In genomic region chr7:151900591-151901312, GRCh38 we compare ENCODE assay signal across 27 cellular contexts. TPM values are rescaled to one million over a fixed set of nuclear protein-coding genes. Genes with fewer than 3 reads are reported as not detected.
A peak's percentile ranks its signal among the peaks of the same experiment; 100 is the strongest.
DNase-seq lines count a peak whose midpoint lies in the region; FAIRE-seq and TF ChIP-seq lines count a peak whose summit lies in the region.
"Had no signal": no experiment of that assay in that cellular context is flagged by ENCODE, and none has a peak within 500 bp of the region (broad histone marks: within the 10 kb centered on the region; RNA-seq: fewer than 3 reads in every experiment).

No MANE protein-coding gene starts in this region.

- H3F3A ChIP-seq in neural progenitor cell (ENCODE audit: low read depth), result no peaks in the 10 kb centered on the region

- no peak for TF ChIP-seq POLR2A in H1 (IDR thresholded peaks at IDR 0.05; ENCODE audit: control extremely low read depth in 1 of 2, low read depth in 2 of 2, low read length in 2 of 2)
- no peak for TF ChIP-seq POLR2A in Peyer's patch (IDR thresholded peaks at IDR 0.05)

- CTCF ChIA-PET in H1 (lab: Charles Lee; ENCODE audit: partially characterized antibody) (interaction anchor here (0.6 to 1.7 kb wide), 6 partner anchors 14 to 202 kb away, joined by 3 to 5 read pairs (median 3); no protein-coding TSS in a partner anchor), Calu3 (lab: Charles Lee) (no interaction called here)

- H3K4me2 ChIP-seq in H1 (ENCODE audit: insufficient read depth in 1 of 2, low read depth in 2 of 2, low read length in 2 of 2), result no peak overlapping the region
- no peak overlapping the region for H3K4me2 ChIP-seq in neural progenitor cell

- H3K56ac ChIP-seq in H1 (replicated peaks; ENCODE audit: insufficient read length, low read depth, low read length), result no peak overlapping the region

- no peak overlapping the region for H2BK15ac ChIP-seq in H1 (ENCODE audit: low read length)

- H4K91ac ChIP-seq in H1 (replicated peaks; ENCODE audit: insufficient read length, low read length), result no peak overlapping the region

- no peak overlapping the region for H3K4ac ChIP-seq in H1 (replicated peaks; ENCODE audit: insufficient read length, low read depth, low read length)

- BruUV-seq in Calu3 (replicated peaks; lab: Mats Ljungman, UMichigan), result no TSS peak

- H3K4me3 ChIP-seq in H7 (ENCODE audit: insufficient read depth, low read depth, low read length), result no peak overlapping the region
- no peak overlapping the region for H3K4me3 ChIP-seq in H1 (ENCODE audit: extremely low read depth in 1 of 4, insufficient read depth in 2 of 4, low read depth in 3 of 4, low read length in 4 of 4)
- no peak overlapping the region for H3K4me3 ChIP-seq in neural progenitor cell
- H3K4me3 ChIP-seq in Peyer's patch, result no peak overlapping the region
- H3K4me3 ChIP-seq: adrenal gland, ovary, SJCRH30 had no signal

- no peak overlapping the region for H4K5ac ChIP-seq in H1 (ENCODE audit: insufficient read length, low read depth, low read length)

- H3K4me3 Mint-ChIP-seq in neural progenitor cell (no peak overlapping the region), Calu3 (ENCODE audit: low read depth, unreplicated experiment) (no peak overlapping the region)
- H3K4me3 Mint-ChIP-seq: activated CD8-positive, alpha-beta T cell treated with anti-CD3 and anti-CD28 coated beads for 36 hours; CD4-positive, CD25-positive, alpha-beta regulatory T cell; HFFc6; naive thymus-derived CD4-positive, alpha-beta T cell had no signal

- 88% methylated on average over 16 of the region's 16 CpGs; no CpG with 5 or more reads in 1 of the 2 experiments for WGBS in H1 (ENCODE audit: extremely low coverage in 1 of 2, insufficient coverage in 1 of 2, insufficient read length in 1 of 2, insufficient replicate concordance in 2 of 2, low coverage in 1 of 2, low lambda C conversion rate in 2 of 2, missing lambda C conversion rate in 1 of 2), 2 experiments

- peaks cover 2% of the 10 kb centered on the region; the same call in 1 of the 2 replicates for H3K23me2 ChIP-seq in H1 (ENCODE audit: low read depth, low read length)

- H3K9ac ChIP-seq in H1 (replicated peaks in 1 of 4; ENCODE audit: extremely low read depth in 1 of 4, low read depth in 3 of 4, low read length in 3 of 4) (no peak overlapping the region), neural progenitor cell (no peak overlapping the region)

- 0 out of 2 replicates have a peak overlapping the region, but pooled peaks have one; percentile 15 for H2AK5ac ChIP-seq in H1 (ENCODE audit: low read depth, low read length)

- H3K27ac ChIP-seq in H1 (ENCODE audit: low read depth, low read length) (no peak overlapping the region), neural progenitor cell (no peak overlapping the region), Peyer's patch (no peak overlapping the region)
- H3K27ac ChIP-seq: adrenal gland, ovary, SJCRH30 had no signal

- H3K18ac ChIP-seq in H1 (ENCODE audit: extremely low read depth, low read length), result no peak overlapping the region

- H3K23ac ChIP-seq in H1 (ENCODE audit: insufficient read length), result no peak overlapping the region

- H3K14ac ChIP-seq in H1 (ENCODE audit: insufficient read length), result no peak overlapping the region

- H3K4me1 ChIP-seq in H1 (replicated peaks in 1 of 4; ENCODE audit: control insufficient read depth in 3 of 4, insufficient read depth in 4 of 4, low read length in 3 of 4) (peaks cover 0 to 6% (median 3%) of the 10 kb centered on the region in 4 experiments; a peak in 4 of 7 replicates), neural progenitor cell (peaks cover 6% of the 10 kb centered on the region), Peyer's patch (peaks cover 0 to 7% (median 0%) of the 10 kb centered on the region in 4 donors)
- H3K4me1 ChIP-seq: adrenal gland had no signal

- no peak for FAIRE-seq in H1 (lab: Jason Lieb, UNC)
- FAIRE-seq: bronchial epithelial cell had no signal

- H3K36me3 Mint-ChIP-seq in neural progenitor cell, result no peaks in the 10 kb centered on the region
- no peaks in the 10 kb centered on the region for H3K36me3 Mint-ChIP-seq in Calu3 (ENCODE audit: insufficient read depth, unreplicated experiment)
- H3K36me3 Mint-ChIP-seq: CD4-positive, CD25-positive, alpha-beta regulatory T cell; naive thymus-derived CD4-positive, alpha-beta T cell had no signal

- H3K4me1 Mint-ChIP-seq in neural progenitor cell, result peaks cover 43% of the 10 kb centered on the region
- H3K4me1 Mint-ChIP-seq in Calu3 (ENCODE audit: low read depth, unreplicated experiment), result no peaks in the 10 kb centered on the region

- TF ChIP-seq CTCF in H1 (IDR thresholded peaks at IDR 0.05; ENCODE audit: control extremely low read depth in 1 of 3, insufficient read depth in 1 of 3, low read depth in 1 of 3, low read length in 3 of 3), result no peak
- no peak for TF ChIP-seq CTCF in neural progenitor cell (IDR thresholded peaks at IDR 0.05)
- no peak for TF ChIP-seq CTCF in Peyer's patch (IDR thresholded peaks at IDR 0.05)
- no peak for TF ChIP-seq CTCF in Calu3 (IDR thresholded peaks at IDR 0.05; ENCODE audit: unreplicated experiment)

- TF ChIP-seq RAD21 in H1 (IDR thresholded peaks at IDR 0.05 in 1 of 2, conservative IDR thresholded peaks at IDR 0.05 in 1 of 2; ENCODE audit: low read depth in 2 of 2, low read length in 2 of 2), result no peak

- no peak overlapping the region for H2AFZ ChIP-seq in H1 (ENCODE audit: low read length)
- H2AFZ ChIP-seq in neural progenitor cell (replicated peaks), result no peak overlapping the region

- H3K27me3 ChIP-seq in H7 (ENCODE audit: control insufficient read depth, insufficient read depth, low read length), result no peaks in the 10 kb centered on the region; the same call in 1 of the 2 replicates
- peaks cover 0 to 3% (median 0%) of the 10 kb centered on the region in 4 experiments; a peak in 3 of 7 replicates for H3K27me3 ChIP-seq in H1 (replicated peaks in 1 of 4; ENCODE audit: control insufficient read depth in 3 of 4, extremely low read depth in 1 of 4, insufficient read depth in 3 of 4, low read length in 3 of 4)
- H3K27me3 ChIP-seq in neural progenitor cell, result no peaks in the 10 kb centered on the region
- no peaks in the 10 kb centered on the region for H3K27me3 ChIP-seq in Peyer's patch
- H3K27me3 ChIP-seq: adrenal gland, ovary, SJCRH30 had no signal

- no peak for TF ChIP-seq EP300 in H1 (IDR thresholded peaks at IDR 0.05; ENCODE audit: borderline replicate concordance in 1 of 2, low read depth in 2 of 2, low read length in 2 of 2)

- no peak overlapping the region for H2BK20ac ChIP-seq in H1 (ENCODE audit: low read length)

- H3K27me3 Mint-ChIP-seq in neural progenitor cell (ENCODE audit: insufficient read depth, low read depth) (peaks cover 27% of the 10 kb centered on the region), Calu3 (ENCODE audit: unreplicated experiment) (peaks cover 98% of the 10 kb centered on the region)

- POLR2A ChIA-PET in H1 (lab: Charles Lee; ENCODE audit: partially characterized antibody), result no interaction called here

- no peaks in the 10 kb centered on the region for H3K79me1 ChIP-seq in H1 (ENCODE audit: low read depth, low read length)

- no peak overlapping the region for H2BK12ac ChIP-seq in H1 (ENCODE audit: low read depth, low read length)

- H4K8ac ChIP-seq in H1 (ENCODE audit: extremely low read depth, insufficient read depth, low read length), result no peak overlapping the region

- no peak overlapping the region for H2BK5ac ChIP-seq in H1 (ENCODE audit: low read depth, low read length)

- H3K27ac Mint-ChIP-seq in neural progenitor cell, result peak overlapping the region; percentile 4
- H3K27ac Mint-ChIP-seq in Calu3 (ENCODE audit: unreplicated experiment), result no peak overlapping the region
- H3K27ac Mint-ChIP-seq: activated CD8-positive, alpha-beta T cell treated with anti-CD3 and anti-CD28 coated beads for 36 hours; CD4-positive, CD25-positive, alpha-beta regulatory T cell; HFFc6; naive thymus-derived CD4-positive, alpha-beta T cell had no signal

- H2BK120ac ChIP-seq in H1 (replicated peaks; ENCODE audit: low read depth, low read length), result no peak overlapping the region

- H4K20me1 ChIP-seq in H1 (replicated peaks in 1 of 2; ENCODE audit: control insufficient read depth in 1 of 2, insufficient read depth in 2 of 2, low read length in 2 of 2), result no peaks in the 10 kb centered on the region
- H4K20me1 ChIP-seq in neural progenitor cell (ENCODE audit: low read depth), result no peaks in the 10 kb centered on the region

- H3K9me3 Mint-ChIP-seq in neural progenitor cell, result peaks cover 2% of the 10 kb centered on the region
- H3K9me3 Mint-ChIP-seq in Calu3 (ENCODE audit: low read depth, unreplicated experiment), result no peaks in the 10 kb centered on the region
- H3K9me3 Mint-ChIP-seq: activated CD8-positive, alpha-beta T cell treated with anti-CD3 and anti-CD28 coated beads for 36 hours; HFFc6; naive thymus-derived CD4-positive, alpha-beta T cell had no signal

- intact Hi-C loops in Calu3 (cut with micrococcal nuclease; ENCODE audit: unreplicated experiment), result no loop called here

- H3K36me3 ChIP-seq in H7 (replicated peaks; ENCODE audit: control insufficient read depth, insufficient read depth, low read length) (no peaks in the 10 kb centered on the region), H1 (ENCODE audit: control insufficient read depth in 2 of 4, insufficient read depth in 4 of 4, low read length in 3 of 4) (no peaks in the 10 kb centered on the region), neural progenitor cell (no peaks in the 10 kb centered on the region), Peyer's patch (no peaks in the 10 kb centered on the region)
- H3K36me3 ChIP-seq: adrenal gland, ovary, SJCRH30 had no signal

- no peaks in the 10 kb centered on the region for H3K9me3 ChIP-seq in H1 (ENCODE audit: insufficient read depth in 2 of 2, low read depth in 1 of 2, low read length in 1 of 2)
- no peaks in the 10 kb centered on the region for H3K9me3 ChIP-seq in neural progenitor cell (ENCODE audit: low read depth)
- H3K9me3 ChIP-seq in Peyer's patch, result no peaks in the 10 kb centered on the region
- H3K9me3 ChIP-seq: adrenal gland, ovary, SJCRH30 had no signal

- H3K79me2 ChIP-seq in H1 (ENCODE audit: control insufficient read depth in 1 of 2, insufficient read depth in 2 of 2, low read length in 2 of 2) (no peaks in the 10 kb centered on the region), neural progenitor cell (ENCODE audit: low read depth) (no peaks in the 10 kb centered on the region)

- DNase-seq in AG20443 (ENCODE audit: low spot score) (peak; percentile 61), H7 (peak; percentile 12), H1 (ENCODE audit: low read depth in 1 of 2, low spot score in 2 of 2) (no peak), neural progenitor cell (ENCODE audit: low spot score) (peak; percentile 27), Peyer's patch (no peak), Calu3 (no peak), SIG-M5 (lab: John Stamatoyannopoulos, UW) (no peak), NCI-H526 treated with DMSO at 0.1 percent for 48 hours (lab: John Stamatoyannopoulos, UW) (no peak)
- DNase-seq: activated CD4-positive, alpha-beta T cell treated with anti-CD3 and anti-CD28 coated beads for 1 hour; activated CD8-positive, alpha-beta T cell treated with anti-CD3 and anti-CD28 coated beads for 36 hours; adrenal gland; CD4-positive, CD25-positive, alpha-beta regulatory T cell; cortex of kidney; DMS 273 treated with DMSO at 0.1 percent for 48 hours; HFFc6; kidney glomerular epithelial cell; mammary epithelial cell; naive thymus-derived CD4-positive, alpha-beta T cell; NCI-H1105; NCI-H2107; NCI-H510A treated with DMSO at 0.1 percent for 48 hours; ovary; SJCRH30; stimulated activated CD4-positive, alpha-beta T cell treated with anti-CD3 and anti-CD28 coated beads, Interleukin-4, amount 100 ng/mL, for 4 hours; stimulated activated naive CD4-positive, alpha-beta T cell; T-helper 1 cell had no signal

RNA-seq across cellular contexts. Expression of gene PRKAG2, which starts 23.8 kb away (rescaled TPM):
- total RNA-seq in H7 (2014; rRNA removed; shearing (Covaris generic)), result 5.8 and 6.0 TPM in 2 replicates
- total RNA-seq in H1 (2021; fragmentation: NEBNext Ultra II Directional; extraction: Animal tissue kit (Norgen Biotek cat#: 25700)), result 18.1 and 21.2 TPM in 2 replicates
- polyA plus RNA-seq in H1 (2011; rRNA removed), result 5.4 and 7.5 TPM in 2 replicates
- 10.7 TPM for polyA plus RNA-seq in H1 (2011; cell fraction: cytosol; rRNA removed)
- polyA plus RNA-seq in H1 (2011; cell fraction: nucleus; rRNA removed), result 4.9 TPM
- 10.7 to 13.6 TPM (median 12.0 TPM) in 4 replicates for polyA plus RNA-seq in H1 (2012, experiment 1 of 2)
- 5.8 TPM for polyA plus RNA-seq in H1 (2012, experiment 2 of 2)
- 14.0 TPM for polyA plus RNA-seq in H1 (2013, experiment 1 of 2)
- polyA plus RNA-seq in H1 (2013, experiment 2 of 2), result 13.6 TPM
- polyA minus RNA-seq in H1 (2011; rRNA and poly(A)+ RNA removed), result 5.3 and 7.7 TPM in 2 replicates
- polyA minus RNA-seq in H1 (2011; cell fraction: cytosol; rRNA and poly(A)+ RNA removed), result 3.5 TPM
- 6.3 TPM for polyA minus RNA-seq in H1 (2011; cell fraction: nucleus; rRNA and poly(A)+ RNA removed)
- total RNA-seq in neural progenitor cell (ENCODE audit: low replicate concordance) (11.1 and 11.4 TPM in 2 replicates), Peyer's patch (10 to 100 TPM; 38.8 to 94.4 (median 73.2) TPM), Calu3 (2022) (22.4 and 22.6 TPM in 2 replicates)

RNA-seq across cellular contexts. Expression of gene GALNTL5, which starts 55.5 kb away (rescaled TPM):
- not detected in 2 replicates for total RNA-seq in H7 (2014; rRNA removed; shearing (Covaris generic))
- not detected in 2 replicates for total RNA-seq in H1 (2021; fragmentation: NEBNext Ultra II Directional; extraction: Animal tissue kit (Norgen Biotek cat#: 25700))
- 0.09 TPM in 1 of 2 replicates, not detected in the other for polyA plus RNA-seq in H1 (2011; rRNA removed)
- polyA plus RNA-seq in H1 (2011; cell fraction: cytosol; rRNA removed), result not detected
- polyA plus RNA-seq in H1 (2011; cell fraction: nucleus; rRNA removed), result 0.17 TPM
- polyA plus RNA-seq in H1 (2012, experiment 1 of 2), result not detected in 4 replicates
- not detected for polyA plus RNA-seq in H1 (2012, experiment 2 of 2)
- 0.10 TPM for polyA plus RNA-seq in H1 (2013, experiment 1 of 2)
- polyA plus RNA-seq in H1 (2013, experiment 2 of 2), result not detected
- polyA minus RNA-seq in H1 (2011; rRNA and poly(A)+ RNA removed), result not detected in 2 replicates
- polyA minus RNA-seq in H1 (2011; cell fraction: cytosol; rRNA and poly(A)+ RNA removed), result not detected
- polyA minus RNA-seq in H1 (2011; cell fraction: nucleus; rRNA and poly(A)+ RNA removed), result not detected
- total RNA-seq in neural progenitor cell (ENCODE audit: low replicate concordance), result not detected in 2 replicates
- not detected for total RNA-seq in Peyer's patch
- not detected in 2 replicates for total RNA-seq in Calu3 (2022)
- total RNA-seq: activated CD8-positive, alpha-beta T cell treated with anti-CD3 and anti-CD28 coated beads for 36 hours; adrenal gland; bronchial epithelial cell; CD4-positive, CD25-positive, alpha-beta regulatory T cell; HFFc6; mammary epithelial cell; naive thymus-derived CD4-positive, alpha-beta T cell; ovary; SJCRH30 had no signal
- polyA plus RNA-seq: adrenal gland; CD4-positive, CD25-positive, alpha-beta regulatory T cell; mammary epithelial cell; naive thymus-derived CD4-positive, alpha-beta T cell; ovary had no signal

Comparison
In these comparisons a context has a peak if more than half of its experiments do, and no peak if none do; other contexts are left out.
1. DNase-seq: peak in AG20443 (single experiment), H7 (single experiment) and neural progenitor cell (single experiment); none in H1 (0 of 2), Peyer's patch (0 of 3), Calu3 (single experiment), SIG-M5 (single experiment) and NCI-H526 treated with DMSO at 0.1 percent for 48 hours (single experiment).